1 cellular context compared by ENCODE assay signal in the genomic region with DNA sequence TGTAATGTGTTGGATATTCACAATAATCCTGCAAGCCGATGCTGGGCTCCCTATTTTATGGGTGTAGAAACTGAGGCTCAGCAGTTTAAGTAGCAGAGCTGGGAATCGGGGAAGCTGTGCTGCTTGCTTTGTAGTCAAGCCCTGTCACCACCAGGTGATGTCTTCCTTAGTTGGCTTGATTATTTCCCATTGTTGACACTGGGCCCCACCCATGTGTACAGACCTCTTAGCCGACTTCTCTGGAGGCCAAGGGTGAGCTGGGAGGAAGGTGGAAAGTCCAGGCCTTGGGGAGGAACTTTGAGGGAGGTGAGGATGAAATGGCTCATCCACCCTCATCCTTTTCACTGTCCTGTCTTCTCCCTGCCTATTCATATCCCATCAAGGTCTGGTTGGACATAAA.
TF ChIP-seq lines count a peak whose summit lies in the region.

No MANE protein-coding gene starts in this region.

TF ChIP-seq in GM23338, 12 proteins besides CTCF, POLR2A, EP300 and RAD21 (continued from another document):
- TF ChIP-seq, protein P1, sequence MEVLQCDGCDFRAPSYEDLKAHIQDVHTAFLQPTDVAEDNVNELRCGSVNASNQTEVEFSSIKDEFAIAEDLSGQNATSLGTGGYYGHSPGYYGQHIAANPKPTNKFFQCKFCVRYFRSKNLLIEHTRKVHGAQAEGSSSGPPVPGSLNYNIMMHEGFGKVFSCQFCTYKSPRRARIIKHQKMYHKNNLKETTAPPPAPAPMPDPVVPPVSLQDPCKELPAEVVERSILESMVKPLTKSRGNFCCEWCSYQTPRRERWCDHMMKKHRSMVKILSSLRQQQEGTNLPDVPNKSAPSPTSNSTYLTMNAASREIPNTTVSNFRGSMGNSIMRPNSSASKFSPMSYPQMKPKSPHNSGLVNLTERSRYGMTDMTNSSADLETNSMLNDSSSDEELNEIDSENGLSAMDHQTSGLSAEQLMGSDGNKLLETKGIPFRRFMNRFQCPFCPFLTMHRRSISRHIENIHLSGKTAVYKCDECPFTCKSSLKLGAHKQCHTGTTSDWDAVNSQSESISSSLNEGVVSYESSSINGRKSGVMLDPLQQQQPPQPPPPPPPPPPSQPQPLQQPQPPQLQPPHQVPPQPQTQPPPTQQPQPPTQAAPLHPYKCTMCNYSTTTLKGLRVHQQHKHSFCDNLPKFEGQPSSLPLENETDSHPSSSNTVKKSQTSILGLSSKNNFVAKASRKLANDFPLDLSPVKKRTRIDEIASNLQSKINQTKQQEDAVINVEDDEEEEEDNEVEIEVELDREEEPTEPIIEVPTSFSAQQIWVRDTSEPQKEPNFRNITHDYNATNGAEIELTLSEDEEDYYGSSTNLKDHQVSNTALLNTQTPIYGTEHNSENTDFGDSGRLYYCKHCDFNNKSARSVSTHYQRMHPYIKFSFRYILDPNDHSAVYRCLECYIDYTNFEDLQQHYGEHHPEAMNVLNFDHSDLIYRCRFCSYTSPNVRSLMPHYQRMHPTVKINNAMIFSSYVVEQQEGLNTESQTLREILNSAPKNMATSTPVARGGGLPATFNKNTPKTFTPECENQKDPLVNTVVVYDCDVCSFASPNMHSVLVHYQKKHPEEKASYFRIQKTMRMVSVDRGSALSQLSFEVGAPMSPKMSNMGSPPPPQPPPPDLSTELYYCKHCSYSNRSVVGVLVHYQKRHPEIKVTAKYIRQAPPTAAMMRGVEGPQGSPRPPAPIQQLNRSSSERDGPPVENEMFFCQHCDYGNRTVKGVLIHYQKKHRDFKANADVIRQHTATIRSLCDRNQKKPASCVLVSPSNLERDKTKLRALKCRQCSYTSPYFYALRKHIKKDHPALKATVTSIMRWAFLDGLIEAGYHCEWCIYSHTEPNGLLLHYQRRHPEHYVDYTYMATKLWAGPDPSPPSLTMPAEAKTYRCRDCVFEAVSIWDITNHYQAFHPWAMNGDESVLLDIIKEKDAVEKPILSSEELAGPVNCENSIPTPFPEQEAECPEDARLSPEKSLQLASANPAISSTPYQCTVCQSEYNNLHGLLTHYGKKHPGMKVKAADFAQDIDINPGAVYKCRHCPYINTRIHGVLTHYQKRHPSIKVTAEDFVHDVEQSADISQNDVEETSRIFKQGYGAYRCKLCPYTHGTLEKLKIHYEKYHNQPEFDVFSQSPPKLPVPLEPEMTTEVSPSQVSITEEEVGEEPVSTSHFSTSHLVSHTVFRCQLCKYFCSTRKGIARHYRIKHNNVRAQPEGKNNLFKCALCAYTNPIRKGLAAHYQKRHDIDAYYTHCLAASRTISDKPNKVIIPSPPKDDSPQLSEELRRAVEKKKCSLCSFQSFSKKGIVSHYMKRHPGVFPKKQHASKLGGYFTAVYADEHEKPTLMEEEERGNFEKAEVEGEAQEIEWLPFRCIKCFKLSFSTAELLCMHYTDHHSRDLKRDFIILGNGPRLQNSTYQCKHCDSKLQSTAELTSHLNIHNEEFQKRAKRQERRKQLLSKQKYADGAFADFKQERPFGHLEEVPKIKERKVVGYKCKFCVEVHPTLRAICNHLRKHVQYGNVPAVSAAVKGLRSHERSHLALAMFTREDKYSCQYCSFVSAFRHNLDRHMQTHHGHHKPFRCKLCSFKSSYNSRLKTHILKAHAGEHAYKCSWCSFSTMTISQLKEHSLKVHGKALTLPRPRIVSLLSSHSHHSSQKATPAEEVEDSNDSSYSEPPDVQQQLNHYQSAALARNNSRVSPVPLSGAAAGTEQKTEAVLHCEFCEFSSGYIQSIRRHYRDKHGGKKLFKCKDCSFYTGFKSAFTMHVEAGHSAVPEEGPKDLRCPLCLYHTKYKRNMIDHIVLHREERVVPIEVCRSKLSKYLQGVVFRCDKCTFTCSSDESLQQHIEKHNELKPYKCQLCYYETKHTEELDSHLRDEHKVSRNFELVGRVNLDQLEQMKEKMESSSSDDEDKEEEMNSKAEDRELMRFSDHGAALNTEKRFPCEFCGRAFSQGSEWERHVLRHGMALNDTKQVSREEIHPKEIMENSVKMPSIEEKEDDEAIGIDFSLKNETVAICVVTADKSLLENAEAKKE (CRISPR knock-in tag; IDR thresholded peaks at IDR 0.05): no peak
